Comparison of ENCODE assay signal across 8 cellular contexts in genomic region chr12:8179989-8180585, GRCh38. TPM values are rescaled to one million over a fixed set of nuclear protein-coding genes. Genes with fewer than 3 reads are reported as not detected.
DNase-seq lines count a peak whose midpoint lies in the region; TF ChIP-seq lines count a peak whose summit lies in the region.
"Not testable (repeated sequence)": the region's sequence is repeated elsewhere in the genome, so short reads cannot be mapped to it uniquely, and the experiment has no call there.

No MANE protein-coding gene starts in this region.

- DNase-seq in Ammon's horn (ENCODE audit: low spot score) (peak; percentile 60), GOT3 (lab: John Stamatoyannopoulos, UW) (peak; percentile 70), NCI-H2107 treated with DMSO at 0.1 percent for 48 hours (lab: John Stamatoyannopoulos, UW; ENCODE audit: unreplicated experiment) (peak; percentile 34), fibroblast of villous mesenchyme (ENCODE audit: low read depth) (peak; percentile 52)
- peak; percentile 78 for DNase-seq in T-helper 2 cell treated with Interferon-gamma antibody and Interleukin-4, amounts not matched to agents 5 μg/mL and 100 μg/mL, for 36 hours (ENCODE audit: low spot score)
- DNase-seq in stimulated activated CD8-positive, alpha-beta memory T cell treated with anti-CD3 and anti-CD28 coated beads, Interleukin-12 subunit alpha, Interleukin-12 subunit beta, amount 100 ng/mL, for 1 hour (ENCODE audit: low read depth) = peak; percentile 35

- H3K4me1 ChIP-seq in muscle layer of colon (ENCODE audit: insufficient read depth, low read length) = not testable (repeated sequence)

- H3K36me3 ChIP-seq in muscle layer of colon (ENCODE audit: insufficient read depth, low read length) = not testable (repeated sequence)

- H3K9me3 ChIP-seq in muscle layer of colon (ENCODE audit: low read length) = not testable (repeated sequence)

- not testable (repeated sequence) for H3K27me3 ChIP-seq in muscle layer of colon (ENCODE audit: control insufficient read depth in 1 of 2, insufficient read depth in 2 of 2, low read length in 2 of 2)

- peak overlapping the region; percentile 44 for H3K27ac ChIP-seq in muscle layer of colon (ENCODE audit: low read depth, low read length)

- H3K9ac ChIP-seq in muscle layer of colon (ENCODE audit: low read length) = not testable (repeated sequence)

- peak overlapping the region; percentile 63 for H3K4me3 ChIP-seq in fibroblast of villous mesenchyme (ENCODE audit: low read depth, low read length)
- H3K4me3 ChIP-seq in muscle layer of colon (ENCODE audit: low read depth in 1 of 2, low read length in 2 of 2) = peak overlapping the region; percentile 45 to 57

- not testable (repeated sequence) for H3K36me3 Mint-ChIP-seq in T-helper 2 cell treated with Interferon-gamma antibody and Interleukin-4, amounts not matched to agents 5 μg/mL and 100 μg/mL, for 36 hours (ENCODE audit: low read depth); activated naive CD8-positive, alpha-beta T cell

- peak overlapping the region; percentile 88 for H3K4me3 Mint-ChIP-seq in T-helper 2 cell treated with Interferon-gamma antibody and Interleukin-4, amounts not matched to agents 5 μg/mL and 100 μg/mL, for 36 hours
- peak overlapping the region; percentile 82 for H3K4me3 Mint-ChIP-seq in activated naive CD8-positive, alpha-beta T cell

- H3K9me3 Mint-ChIP-seq in T-helper 2 cell treated with Interferon-gamma antibody and Interleukin-4, amounts not matched to agents 5 μg/mL and 100 μg/mL, for 36 hours; activated naive CD8-positive, alpha-beta T cell (ENCODE audit: low read depth): not testable (repeated sequence)

- peak overlapping the region; percentile 83 for H3K27ac Mint-ChIP-seq in T-helper 2 cell treated with Interferon-gamma antibody and Interleukin-4, amounts not matched to agents 5 μg/mL and 100 μg/mL, for 36 hours
- H3K27ac Mint-ChIP-seq in activated naive CD8-positive, alpha-beta T cell = peak overlapping the region; percentile 54

- peaks cover 10% of the 10 kb centered on the region for H3K4me1 Mint-ChIP-seq in T-helper 2 cell treated with Interferon-gamma antibody and Interleukin-4, amounts not matched to agents 5 μg/mL and 100 μg/mL, for 36 hours (ENCODE audit: low read depth)
- H3K4me1 Mint-ChIP-seq in activated naive CD8-positive, alpha-beta T cell (ENCODE audit: low read depth) = peaks cover 12% of the 10 kb centered on the region

- TF ChIP-seq CTCF in fibroblast of villous mesenchyme (IDR thresholded peaks at IDR 0.05; ENCODE audit: insufficient read depth, low read depth, low read length) = peak; percentile 59

- H3K27me3 Mint-ChIP-seq in T-helper 2 cell treated with Interferon-gamma antibody and Interleukin-4, amounts not matched to agents 5 μg/mL and 100 μg/mL, for 36 hours (ENCODE audit: low read depth); activated naive CD8-positive, alpha-beta T cell: not testable (repeated sequence)

RNA-seq across cellular contexts. Expression of gene ZNF705A, which starts 23.3 kb away (rescaled TPM):
- not detected in 2 replicates for total RNA-seq in fibroblast of villous mesenchyme

RNA-seq across cellular contexts. Expression of gene FAM90A1, which starts 47.3 kb away (rescaled TPM):
- under 0.01 TPM in 1 of 2 replicates, not detected in the other for total RNA-seq in fibroblast of villous mesenchyme

RNA-seq across cellular contexts. Expression of gene CLEC4A, which starts 56.7 kb away (rescaled TPM):
- under 0.01 and 0.32 TPM in 2 replicates for total RNA-seq in fibroblast of villous mesenchyme

Comparison
In these comparisons a context has a peak if more than half of its experiments do, and no peak if none do; other contexts are left out.
1. Peak in every context shown above with its lines: DNase-seq, H3K4me3 ChIP-seq and H3K27ac ChIP-seq.